ENCODE assay signal across 1 cellular context in the genomic region with DNA sequence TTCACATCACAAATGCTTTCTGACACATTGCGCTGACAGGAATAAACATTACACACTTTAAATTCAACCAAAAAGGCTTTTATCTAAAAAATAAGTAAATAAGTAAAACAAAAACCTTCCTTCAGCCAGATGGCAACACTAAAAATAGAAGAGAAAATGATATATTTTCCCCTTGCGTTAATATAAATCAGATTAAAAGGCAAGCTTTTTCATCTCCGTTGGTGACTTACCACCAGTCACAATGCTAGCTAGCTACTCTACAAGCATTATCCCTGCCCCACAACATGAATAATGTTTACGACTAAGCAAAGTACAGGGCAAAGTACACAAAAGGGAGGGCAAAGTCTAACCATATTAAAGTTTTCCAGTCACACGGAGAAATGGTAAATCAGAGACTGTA.
TF ChIP-seq lines count a peak whose summit lies in the region.

No MANE protein-coding gene starts in this region.

TF ChIP-seq in SK-N-SH treated with all-trans-retinoic acid at 6 μM for 48 hours, 23 proteins besides CTCF, POLR2A, EP300 and RAD21 (continued from another document):
- TF ChIP-seq, protein P1, sequence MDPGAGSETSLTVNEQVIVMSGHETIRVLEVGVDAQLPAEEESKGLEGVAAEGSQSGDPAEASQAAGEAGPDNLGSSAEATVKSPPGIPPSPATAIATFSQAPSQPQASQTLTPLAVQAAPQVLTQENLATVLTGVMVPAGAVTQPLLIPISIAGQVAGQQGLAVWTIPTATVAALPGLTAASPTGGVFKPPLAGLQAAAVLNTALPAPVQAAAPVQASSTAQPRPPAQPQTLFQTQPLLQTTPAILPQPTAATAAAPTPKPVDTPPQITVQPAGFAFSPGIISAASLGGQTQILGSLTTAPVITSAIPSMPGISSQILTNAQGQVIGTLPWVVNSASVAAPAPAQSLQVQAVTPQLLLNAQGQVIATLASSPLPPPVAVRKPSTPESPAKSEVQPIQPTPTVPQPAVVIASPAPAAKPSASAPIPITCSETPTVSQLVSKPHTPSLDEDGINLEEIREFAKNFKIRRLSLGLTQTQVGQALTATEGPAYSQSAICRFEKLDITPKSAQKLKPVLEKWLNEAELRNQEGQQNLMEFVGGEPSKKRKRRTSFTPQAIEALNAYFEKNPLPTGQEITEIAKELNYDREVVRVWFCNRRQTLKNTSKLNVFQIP (CRISPR knock-in tag; IDR thresholded peaks at IDR 0.05; ENCODE audit: borderline replicate concordance, low read depth), result no peak
- no peak for TF ChIP-seq ARNTL (CRISPR knock-in tag; IDR thresholded peaks at IDR 0.05; ENCODE audit: borderline replicate concordance, low read depth)
